25 cellular contexts compared by ENCODE assay signal in genomic region chr2:205386109-205386508, GRCh38.
DNase-seq lines count a peak whose midpoint lies in the region; FAIRE-seq and TF ChIP-seq lines count a peak whose summit lies in the region.
"Had no signal": no experiment of that assay in that cellular context is flagged by ENCODE, and none has a peak within 500 bp of the region (broad histone marks: within the 10 kb centered on the region; RNA-seq: fewer than 3 reads in every experiment).

No MANE protein-coding gene starts in this region.

- intact Hi-C loops in colonic mucosa (cut with DNase I) = no loop called here

- no peaks in the 10 kb centered on the region for H3K36me3 ChIP-seq in colonic mucosa
- H3K36me3 ChIP-seq: BLaER1 treated with 17β-estradiol and CSF1 and Interleukin-3, amounts not matched to agents 10 nM and 100 nM; neutrophil; Peyer's patch; thyroid gland had no signal

- H3K9ac ChIP-seq in colonic mucosa (ENCODE audit: low read depth in 2 of 2, low read length in 2 of 2) = no peak overlapping the region
- H3K9ac ChIP-seq: BLaER1 treated with 17β-estradiol and CSF1 and Interleukin-3, amounts not matched to agents 10 nM and 100 nM had no signal

- no peak overlapping the region for H3K4me3 ChIP-seq in fibroblast of pulmonary artery (replicated peaks; ENCODE audit: low read depth, low read length)
- H3K4me3 ChIP-seq in colonic mucosa = no peak overlapping the region
- H3K4me3 ChIP-seq: BLaER1 treated with 17β-estradiol and CSF1 and Interleukin-3, amounts not matched to agents 10 nM and 100 nM; Peyer's patch; SK-N-MC; thyroid gland had no signal

- DNase-seq in HCEC 1CT (peak; percentile 33), amniotic epithelial cell (ENCODE audit: low read depth) (peak; percentile 84), fibroblast of pulmonary artery (ENCODE audit: low read depth) (peak; percentile 29), urothelium cell line (ENCODE audit: low spot score) (peak; percentile 10), NAMALWA (ENCODE audit: low spot score) (no peak), NCI-H526 (lab: John Stamatoyannopoulos, UW) (no peak), colonic mucosa (no peak)
- DNase-seq: activated CD4-positive, CD25-positive, alpha-beta regulatory T cell; activated CD8-positive, alpha-beta T cell treated with anti-CD3 and anti-CD28 coated beads for 36 hours; amniotic stem cell; Calu3; caudate nucleus; H7; NCI-H1105 treated with DMSO at 0.1 percent for 48 hours; NCI-H2029 treated with DMSO at 0.1 percent for 48 hours; NCI-H446; Peyer's patch; stimulated activated CD4-positive, alpha-beta T cell treated with anti-CD3 and anti-CD28 coated beads, Interleukin-12 subunit alpha, Interleukin-12 subunit beta, amount 100 ng/mL, for 4 hours; stimulated activated CD4-positive, alpha-beta T cell treated with anti-CD3 and anti-CD28 coated beads, Interleukin-4, amount 100 ng/mL, for 4 hours; stimulated activated naive CD8-positive, alpha-beta T cell treated with anti-CD3 and anti-CD28 coated beads, Interleukin-15, Interleukin-2, amounts not matched to agents 100 U/mL and 50 U/mL, for 24 hours; thyroid gland had no signal

- TF ChIP-seq CTCF in fibroblast of pulmonary artery (IDR thresholded peaks at IDR 0.05; ENCODE audit: low read length, missing control alignments) (no peak), colonic mucosa (IDR thresholded peaks at IDR 0.05) (no peak)

- no peaks in the 10 kb centered on the region for H3K4me1 ChIP-seq in colonic mucosa
- H3K4me1 ChIP-seq: Peyer's patch, thyroid gland had no signal

- no peaks in the 10 kb centered on the region for H3K27me3 ChIP-seq in colonic mucosa
- H3K27me3 ChIP-seq: BLaER1 treated with 17β-estradiol and CSF1 and Interleukin-3, amounts not matched to agents 10 nM and 100 nM; neutrophil; Peyer's patch; thyroid gland had no signal

- H3K27ac ChIP-seq in colonic mucosa = no peak overlapping the region
- H3K27ac ChIP-seq: BLaER1 treated with 17β-estradiol and CSF1 and Interleukin-3, amounts not matched to agents 10 nM and 100 nM; neutrophil; Peyer's patch; SK-N-MC; thyroid gland had no signal

- H3K9me3 ChIP-seq in colonic mucosa = no peaks in the 10 kb centered on the region
- H3K9me3 ChIP-seq: BLaER1 treated with 17β-estradiol and CSF1 and Interleukin-3, amounts not matched to agents 10 nM and 100 nM; neutrophil; Peyer's patch; thyroid gland had no signal

- no peak for FAIRE-seq in urothelium cell line (lab: Jason Lieb, UNC)
- FAIRE-seq: HepG2 had no signal

Comparison
In these comparisons a context has a peak if more than half of its experiments do, and no peak if none do; other contexts are left out.
1. DNase-seq: peak in HCEC 1CT (single experiment), amniotic epithelial cell (single experiment), fibroblast of pulmonary artery (single experiment) and urothelium cell line (single experiment); none in NAMALWA (single experiment), NCI-H526 (0 of 2) and colonic mucosa (single experiment).